In the genomic region with DNA sequence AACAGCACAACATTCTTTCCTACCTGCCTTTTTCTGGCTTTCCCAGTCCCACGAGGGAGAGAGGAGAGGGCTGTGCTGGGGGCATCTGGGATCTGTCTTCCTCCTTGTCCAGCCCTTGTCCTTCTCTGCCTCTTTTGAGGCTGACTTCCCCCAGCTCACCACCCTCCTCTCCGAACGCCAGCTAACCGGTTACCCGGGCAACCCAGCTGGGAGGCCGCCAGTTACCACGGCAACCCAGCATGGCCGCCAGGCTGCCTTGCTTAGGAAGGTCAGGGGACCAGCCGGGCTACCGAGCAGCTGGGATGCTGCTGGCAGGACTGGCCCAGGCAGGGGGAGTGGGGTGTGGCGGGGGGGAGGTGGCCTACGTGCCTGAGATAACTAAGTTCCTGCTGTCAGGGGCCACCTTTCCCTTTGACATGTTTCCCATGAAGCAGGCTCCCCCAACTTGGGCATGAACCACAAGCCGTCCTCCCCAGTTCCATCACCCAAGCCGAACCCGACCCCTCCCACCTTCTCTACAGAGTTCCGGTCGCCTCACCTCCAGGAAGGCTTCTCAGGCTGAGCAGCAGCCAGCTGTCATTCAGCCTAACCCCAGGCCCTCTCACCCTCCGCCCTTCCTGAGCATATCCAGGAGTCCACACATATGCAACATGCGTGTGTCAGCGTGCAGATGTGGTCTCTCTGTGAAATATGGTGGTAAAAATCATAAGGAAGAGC, we compare ENCODE assay signal across 8 cellular contexts. TPM values are rescaled to one million over a fixed set of nuclear protein-coding genes. Genes with fewer than 3 reads are reported as not detected.
DNase-seq lines count a peak whose midpoint lies in the region; ATAC-seq and TF ChIP-seq lines count a peak whose summit lies in the region.

No MANE protein-coding gene starts in this region.

- H3K4me3 ChIP-seq in colonic mucosa, result no peak overlapping the region
- peak overlapping the region in 1 of 2 experiments; percentile 65 for H3K4me3 ChIP-seq in mesenchymal stem cell (ENCODE audit: insufficient read depth in 1 of 2, low read depth in 1 of 2, low read length in 2 of 2)
- no peak overlapping the region for H3K4me3 ChIP-seq in aorta (ENCODE audit: low read length in 2 of 2)

- peak overlapping the region; percentile 52 for H4K8ac ChIP-seq in mesenchymal stem cell (ENCODE audit: low read length)

- H2AFZ ChIP-seq in mesenchymal stem cell (ENCODE audit: low read depth, low read length), result peak overlapping the region; percentile 5

- no peak overlapping the region for H2AK5ac ChIP-seq in mesenchymal stem cell (ENCODE audit: low read length, severe bottlenecking)

- no peaks in the 10 kb centered on the region for H3K79me1 ChIP-seq in mesenchymal stem cell (replicated peaks; ENCODE audit: low read length, poor library complexity, severe bottlenecking)

- intact Hi-C loops in colonic mucosa (cut with DNase I) (no loop called here), aorta (cut with DNase I) (no loop called here)

- peak overlapping the region; percentile 30 for H4K91ac ChIP-seq in mesenchymal stem cell (ENCODE audit: low read length)

- peak overlapping the region in 1 of 2 experiments; percentile 61 for H3K4ac ChIP-seq in mesenchymal stem cell (ENCODE audit: low read depth in 1 of 2, low read length in 2 of 2)

- peak overlapping the region; percentile 93 for H2BK15ac ChIP-seq in mesenchymal stem cell (ENCODE audit: low read depth, poor library complexity, severe bottlenecking)

- peak overlapping the region; percentile 16 to 76 for H3K9ac ChIP-seq in colonic mucosa (ENCODE audit: low read depth in 2 of 2, low read length in 2 of 2)
- H3K9ac ChIP-seq in mesenchymal stem cell (ENCODE audit: low read length), result peak overlapping the region; percentile 75

- no peaks in the 10 kb centered on the region for H3K36me3 ChIP-seq in colonic mucosa
- no peaks in the 10 kb centered on the region for H3K36me3 ChIP-seq in mesenchymal stem cell (ENCODE audit: control insufficient read depth in 1 of 2, insufficient read depth in 2 of 2, low read depth in 1 of 2, low read length in 2 of 2)
- no peaks in the 10 kb centered on the region for H3K36me3 ChIP-seq in aorta (ENCODE audit: control insufficient read depth in 1 of 2, insufficient read depth in 2 of 2, low read length in 1 of 2)

- H3K23ac ChIP-seq in mesenchymal stem cell (ENCODE audit: low read length in 2 of 2), result no peak overlapping the region

- peak overlapping the region in 1 of 2 experiments; percentile 95 for H3K14ac ChIP-seq in mesenchymal stem cell (ENCODE audit: low read length in 2 of 2)

- H3K4me1 ChIP-seq in colonic mucosa, result peaks cover 23% of the 10 kb centered on the region
- peaks cover 10% of the 10 kb centered on the region for H3K4me1 ChIP-seq in mesenchymal stem cell (ENCODE audit: control insufficient read depth, insufficient read depth, low read depth, low read length)
- no peaks in the 10 kb centered on the region for H3K4me1 ChIP-seq in aorta (ENCODE audit: control insufficient read depth in 1 of 2, insufficient read depth in 2 of 2, low read length in 2 of 2)

- peak overlapping the region; percentile 74 to 80 for H3K18ac ChIP-seq in mesenchymal stem cell (ENCODE audit: low read depth in 1 of 2, low read length in 2 of 2)

- no peak overlapping the region for H2BK120ac ChIP-seq in mesenchymal stem cell (ENCODE audit: low read depth, low read length)

- peak overlapping the region; percentile 77 for H3K27ac ChIP-seq in colonic mucosa
- H3K27ac ChIP-seq in mesenchymal stem cell (ENCODE audit: low read length, poor library complexity, severe bottlenecking), result no peak overlapping the region
- no peak overlapping the region for H3K27ac ChIP-seq in aorta (ENCODE audit: low read depth in 1 of 2, low read length in 2 of 2)

- H3K9me3 ChIP-seq in colonic mucosa (no peaks in the 10 kb centered on the region), mesenchymal stem cell (ENCODE audit: control insufficient read depth, low read length) (no peaks in the 10 kb centered on the region), aorta (ENCODE audit: control insufficient read depth, low read length) (no peaks in the 10 kb centered on the region)

- H2BK5ac ChIP-seq in mesenchymal stem cell (ENCODE audit: low read depth, low read length, poor library complexity, severe bottlenecking), result no peak overlapping the region

- 34% methylated on average over 20 of the region's 20 CpGs for WGBS in mesenchymal stem cell
- WGBS in aorta, 2 donors, result 27 to 33% methylated on average over 19 to 20 of the region's 20 CpGs

- H3K4me2 ChIP-seq in mesenchymal stem cell (ENCODE audit: low read length, poor library complexity, severe bottlenecking), result peak overlapping the region; percentile 30

- ATAC-seq in aorta (ENCODE audit: low FRiP score) (peak; percentile 83), HG03378 (IDR thresholded peaks at IDR 0.05; ENCODE audit: unreplicated experiment) (no peak), GM19023 (IDR thresholded peaks at IDR 0.05; ENCODE audit: unreplicated experiment) (no peak)

- H3K27me3 ChIP-seq in colonic mucosa (no peaks in the 10 kb centered on the region), mesenchymal stem cell (ENCODE audit: control insufficient read depth in 1 of 2, insufficient read depth in 1 of 2, low read length in 2 of 2) (peaks cover 13 to 31% of the 10 kb centered on the region in 2 experiments), aorta (ENCODE audit: control insufficient read depth in 1 of 2, insufficient read depth in 2 of 2, low read length in 1 of 2) (no peaks in the 10 kb centered on the region)

- H2BK12ac ChIP-seq in mesenchymal stem cell (ENCODE audit: low read length in 2 of 2), result peak overlapping the region; percentile 1 to 79

- no peak for TF ChIP-seq CTCF in AG09319 (IDR thresholded peaks at IDR 0.05; ENCODE audit: low read depth, low read length)
- TF ChIP-seq CTCF in colonic mucosa (IDR thresholded peaks at IDR 0.05), result no peak

- DNase-seq in AG09319 (ENCODE audit: extremely low read depth, low read depth), result peak; percentile 39
- DNase-seq in NCI-H128 (lab: John Stamatoyannopoulos, UW; ENCODE audit: unreplicated experiment), result peak; percentile 27
- peak; percentile 83 for DNase-seq in colonic mucosa
- peak; percentile 87 for DNase-seq in mesenchymal stem cell
- peak; percentile 82 to 93 for DNase-seq in aorta
- no peak for DNase-seq in NOMO-1 treated with dmso at 0.1 percent for 144 hours (lab: John Stamatoyannopoulos, UW; ENCODE audit: unreplicated experiment)

RNA-seq across cellular contexts. Expression of a gene that starts 8.7 kb away (rescaled TPM):
- 100 to 1,000 TPM in 1 of 2 donors, 10 to 100 TPM in 1; 84.5 to 165 TPM for total RNA-seq in colonic mucosa
- polyA plus RNA-seq in mesenchymal stem cell (2013, experiment 1 of 2), result 4.0 TPM
- polyA plus RNA-seq in mesenchymal stem cell (2013, experiment 2 of 2), result 4.8 TPM
- total RNA-seq in aorta, result 10 to 100 TPM in 1 of 2 donors, 1 to 10 TPM in 1; 3.9 to 19.6 TPM
- 1 to 10 TPM in 1 of 2 donors, under 1 TPM in 1; 0.56 to 6.1 TPM for polyA plus RNA-seq in aorta

Comparison
In these comparisons a context has a peak if more than half of its experiments do, and no peak if none do; other contexts are left out.
1. RNA of a gene that starts 8.7 kb away (total RNA-seq): 84.5 to 165 TPM in colonic mucosa; 3.9 to 19.6 TPM in aorta; every median in the first group is over 4 times any median in the second.